In genomic region chr11:26109658-26110393, GRCh38 we compare ENCODE assay signal across 16 cellular contexts.
DNase-seq lines count a peak whose midpoint lies in the region; ATAC-seq and TF ChIP-seq lines count a peak whose summit lies in the region.
"Had no signal": no experiment of that assay in that cellular context is flagged by ENCODE, and none has a peak within 500 bp of the region (broad histone marks: within the 10 kb centered on the region; RNA-seq: fewer than 3 reads in every experiment).

No MANE protein-coding gene starts in this region.

- no peak for TF ChIP-seq CTCF in VCaP (conservative IDR thresholded peaks at IDR 0.05)

- H4K91ac ChIP-seq in mesenchymal stem cell (ENCODE audit: low read length): no peak overlapping the region

- no peaks in the 10 kb centered on the region for H3K36me3 ChIP-seq in mesenchymal stem cell (ENCODE audit: control insufficient read depth in 1 of 2, insufficient read depth in 2 of 2, low read depth in 1 of 2, low read length in 2 of 2)
- H3K36me3 ChIP-seq: BLaER1 treated with 17β-estradiol and CSF1 and Interleukin-3, amounts not matched to agents 10 nM and 100 nM had no signal

- peaks cover 1% of the 10 kb centered on the region for H3K4me1 ChIP-seq in mesenchymal stem cell (ENCODE audit: control insufficient read depth, insufficient read depth, low read depth, low read length)

- no peak overlapping the region for H2BK12ac ChIP-seq in mesenchymal stem cell (ENCODE audit: low read length in 2 of 2)

- no peak overlapping the region for H3K4me2 ChIP-seq in mesenchymal stem cell (ENCODE audit: low read length, poor library complexity, severe bottlenecking)
- H3K4me2 ChIP-seq: BLaER1 treated with 17β-estradiol and CSF1 and Interleukin-3, amounts not matched to agents 10 nM and 100 nM had no signal

- no peak overlapping the region for H3K23ac ChIP-seq in mesenchymal stem cell (ENCODE audit: low read length in 2 of 2)

- no peak overlapping the region for H4K8ac ChIP-seq in mesenchymal stem cell (ENCODE audit: low read length)

- no peak overlapping the region for H3K18ac ChIP-seq in mesenchymal stem cell (ENCODE audit: low read depth in 1 of 2, low read length in 2 of 2)

- H2BK15ac ChIP-seq in mesenchymal stem cell (ENCODE audit: low read depth, poor library complexity, severe bottlenecking): no peak overlapping the region

- no peak overlapping the region for H2AK5ac ChIP-seq in mesenchymal stem cell (ENCODE audit: low read length, severe bottlenecking)

- no peak overlapping the region for H3K4me3 ChIP-seq in mesenchymal stem cell (ENCODE audit: insufficient read depth in 1 of 2, low read depth in 1 of 2, low read length in 2 of 2)
- H3K4me3 ChIP-seq: BLaER1 treated with 17β-estradiol and CSF1 and Interleukin-3, amounts not matched to agents 10 nM and 100 nM had no signal

- no peak overlapping the region for H2BK5ac ChIP-seq in mesenchymal stem cell (ENCODE audit: low read depth, low read length, poor library complexity, severe bottlenecking)

- H3K4ac ChIP-seq in mesenchymal stem cell (ENCODE audit: low read depth in 1 of 2, low read length in 2 of 2): no peak overlapping the region

- DNase-seq in NCI-H526 (lab: John Stamatoyannopoulos, UW): peak; percentile 59 to 61
- DNase-seq in fibroblast of gingiva (ENCODE audit: low read depth): peak; percentile 13
- peak; percentile 15 for DNase-seq in mesenchymal stem cell
- no peak for DNase-seq in Kasumi-1 (lab: John Stamatoyannopoulos, UW)
- DNase-seq: Calu3; CD8-positive, alpha-beta T cell; DMS79 treated with DMSO at 0.1 percent for 48 hours; EL; GOT3; H7; HFFc6 had no signal

- H3K79me1 ChIP-seq in mesenchymal stem cell (replicated peaks; ENCODE audit: low read length, poor library complexity, severe bottlenecking): no peaks in the 10 kb centered on the region

- no peak overlapping the region for H2AFZ ChIP-seq in mesenchymal stem cell (ENCODE audit: low read depth, low read length)

- no peak overlapping the region for H2BK120ac ChIP-seq in mesenchymal stem cell (ENCODE audit: low read depth, low read length)

- 88% methylated on average over 1 of the region's 2 CpGs for WGBS in mesenchymal stem cell

- H3K9me3 ChIP-seq in mesenchymal stem cell (ENCODE audit: control insufficient read depth, low read length): no peaks in the 10 kb centered on the region

- H3K27ac ChIP-seq in VCaP (peak overlapping the region; percentile 35; the same call in 1 of the 2 replicates), mesenchymal stem cell (ENCODE audit: low read length, poor library complexity, severe bottlenecking) (no peak overlapping the region)
- H3K27ac ChIP-seq: BLaER1 treated with 17β-estradiol and CSF1 and Interleukin-3, amounts not matched to agents 10 nM and 100 nM had no signal

- no peak overlapping the region for H3K14ac ChIP-seq in mesenchymal stem cell (ENCODE audit: low read length in 2 of 2)

- H3K27me3 ChIP-seq in mesenchymal stem cell (ENCODE audit: control insufficient read depth in 1 of 2, insufficient read depth in 1 of 2, low read length in 2 of 2): no peaks in the 10 kb centered on the region
- H3K27me3 ChIP-seq: BLaER1 treated with 17β-estradiol and CSF1 and Interleukin-3, amounts not matched to agents 10 nM and 100 nM had no signal

- ATAC-seq in GM19463 (IDR thresholded peaks at IDR 0.05; ENCODE audit: unreplicated experiment): no peak
- no peak for ATAC-seq in GM18868 (IDR thresholded peaks at IDR 0.05; ENCODE audit: unreplicated experiment)
- ATAC-seq: CD8-positive, alpha-beta T cell; HCT116 had no signal

- H3K9ac ChIP-seq in mesenchymal stem cell (ENCODE audit: low read length): no peak overlapping the region
- H3K9ac ChIP-seq: BLaER1 treated with 17β-estradiol and CSF1 and Interleukin-3, amounts not matched to agents 10 nM and 100 nM had no signal

Comparison
In these comparisons a context has a peak if more than half of its experiments do, and no peak if none do; other contexts are left out.
1. DNase-seq: peak in NCI-H526 (2 of 2), fibroblast of gingiva (single experiment) and mesenchymal stem cell (single experiment); none in Kasumi-1 (0 of 2).